In genomic region chr16:17384473-17384872, GRCh38 we compare ENCODE assay signal across 1 cellular context.
TF ChIP-seq lines count a peak whose summit lies in the region.

No MANE protein-coding gene starts in this region.

TF ChIP-seq in WTC11, 78 proteins besides CTCF, POLR2A, EP300 and RAD21 (continued from another document):
- TF ChIP-seq AR (CRISPR knock-in tag; IDR thresholded peaks at IDR 0.05) = no peak
- TF ChIP-seq ZNF317 (CRISPR knock-in tag; IDR thresholded peaks at IDR 0.05; ENCODE audit: borderline replicate concordance, low read depth) = no peak
